8 cellular contexts compared by ENCODE assay signal in genomic region chr3:14452676-14453367, GRCh38. TPM values are rescaled to one million over a fixed set of nuclear protein-coding genes. Genes with fewer than 3 reads are reported as not detected.
DNase-seq lines count a peak whose midpoint lies in the region; ATAC-seq, FAIRE-seq and TF ChIP-seq lines count a peak whose summit lies in the region.

No MANE protein-coding gene starts in this region.

- H3K27me3 ChIP-seq in astrocyte (ENCODE audit: insufficient read depth, low read length), result no peaks in the 10 kb centered on the region
- H3K27me3 ChIP-seq in small intestine (ENCODE audit: control insufficient read depth in 2 of 2, insufficient read depth in 2 of 2, low read length in 2 of 2), result no peaks in the 10 kb centered on the region

- peaks cover 5% of the 10 kb centered on the region for H3K9me3 Mint-ChIP-seq in astrocyte (ENCODE audit: unreplicated experiment)

- H3K36me3 ChIP-seq in astrocyte (ENCODE audit: insufficient read depth, low read length), result peaks cover 6% of the 10 kb centered on the region
- peaks cover 0 to 13% of the 10 kb centered on the region in 2 donors for H3K36me3 ChIP-seq in small intestine (ENCODE audit: control insufficient read depth in 2 of 2, insufficient read depth in 2 of 2, low read length in 2 of 2)

- no peak for ATAC-seq in activated CD4-positive, CD25-positive, alpha-beta regulatory T cell treated with anti-CD3 and anti-CD28 coated beads, Interleukin-2, amount 50 U/mL, for 24 hours

- FAIRE-seq in astrocyte (lab: Jason Lieb, UNC) (peak; percentile 95), small intestine (lab: Jason Lieb, UNC) (no peak), GM19239 (lab: Jason Lieb, UNC) (no peak)

- H3K27ac Mint-ChIP-seq in astrocyte (ENCODE audit: unreplicated experiment), result peak overlapping the region; percentile 85

- H3K4me1 Mint-ChIP-seq in astrocyte (ENCODE audit: low read depth, unreplicated experiment), result peaks cover 29% of the 10 kb centered on the region

- no peak for TF ChIP-seq CTCF in astrocyte (IDR thresholded peaks at IDR 0.05; ENCODE audit: insufficient read depth, low read depth, low read length)

- H3K4me3 ChIP-seq in astrocyte (ENCODE audit: insufficient read depth, low read depth, low read length), result peak overlapping the region; percentile 2
- no peak overlapping the region for H3K4me3 ChIP-seq in small intestine (ENCODE audit: low read depth in 1 of 2, low read length in 2 of 2)

- peaks cover 16% of the 10 kb centered on the region for H3K36me3 Mint-ChIP-seq in astrocyte (ENCODE audit: low read depth, unreplicated experiment)

- H3K4me1 ChIP-seq in astrocyte (ENCODE audit: insufficient read depth, low read length) (peaks cover 35% of the 10 kb centered on the region), small intestine (ENCODE audit: control insufficient read depth in 2 of 2, insufficient read depth in 1 of 2, low read depth in 1 of 2, low read length in 1 of 2) (peaks cover 2 to 10% of the 10 kb centered on the region in 2 donors)

- peak overlapping the region; percentile 84 for H3K9ac ChIP-seq in astrocyte (ENCODE audit: low read length)

- H2AFZ ChIP-seq in astrocyte (ENCODE audit: low read depth, low read length), result no peak overlapping the region

- H3K4me3 Mint-ChIP-seq in astrocyte (ENCODE audit: unreplicated experiment), result no peak overlapping the region

- H3K27ac ChIP-seq in astrocyte (ENCODE audit: low read depth, low read length) (peak overlapping the region; percentile 97), small intestine (ENCODE audit: low read depth in 1 of 2, low read length in 1 of 2) (peak overlapping the region; percentile 28 to 98)

- WGBS in small intestine, 3 donors, result 10 to 32% (median 26%) methylated on average over 25 of the region's 25 CpGs

- no peaks in the 10 kb centered on the region for H3K79me2 ChIP-seq in astrocyte (ENCODE audit: insufficient read depth, low read length)

- no peaks in the 10 kb centered on the region for H3K27me3 Mint-ChIP-seq in astrocyte (ENCODE audit: low read depth, unreplicated experiment)

- H3K9me3 ChIP-seq in astrocyte (ENCODE audit: insufficient read depth, low read depth, low read length) (no peaks in the 10 kb centered on the region), small intestine (ENCODE audit: control insufficient read depth, low read depth) (no peaks in the 10 kb centered on the region)

- DNase-seq in LoVo (ENCODE audit: low spot score), result peak; percentile 43
- DNase-seq in astrocyte (ENCODE audit: low read depth), result peak; percentile 98
- DNase-seq in inferior parietal cortex (ENCODE audit: extremely low spot score), result peak; percentile 78
- DNase-seq in small intestine, result peak; percentile 85
- no peak for DNase-seq in MV-4-11 (lab: John Stamatoyannopoulos, UW)
- DNase-seq in GM19239 (ENCODE audit: insufficient read length, low spot score), result no peak
- DNase-seq in NOMO-1 treated with DMSO at 0.1 percent for 48 hours (lab: John Stamatoyannopoulos, UW; ENCODE audit: unreplicated experiment), result no peak

- peaks cover 5% of the 10 kb centered on the region for H4K20me1 ChIP-seq in astrocyte (ENCODE audit: insufficient read depth, low read length)

- peak overlapping the region; percentile 82 for H3K4me2 ChIP-seq in astrocyte (ENCODE audit: low read length)

RNA-seq across cellular contexts. Expression of gene SLC6A6, which starts 50.4 kb away (rescaled TPM):
- total RNA-seq in astrocyte, result 18.6 and 24.2 TPM in 2 replicates
- 10 to 100 TPM in 1 of 3 donors, 1 to 10 TPM in 2; 6.9 to 10.8 (median 8.6) TPM for polyA plus RNA-seq in small intestine

Comparison
In these comparisons a context has a peak if more than half of its experiments do, and no peak if none do; other contexts are left out.
1. DNase-seq: peak in LoVo (single experiment), astrocyte (single experiment), inferior parietal cortex (single experiment) and small intestine (single experiment); none in MV-4-11 (single experiment), GM19239 (single experiment) and NOMO-1 treated with DMSO at 0.1 percent for 48 hours (single experiment).